Comparison of ENCODE assay signal across 21 cellular contexts in genomic region chr1:230950404-230950803, GRCh38.
"Had no signal": no experiment of that assay in that cellular context is flagged by ENCODE, and none has a peak within 500 bp of the region (broad histone marks: within the 10 kb centered on the region; RNA-seq: fewer than 3 reads in every experiment).

No MANE protein-coding gene starts in this region.

- H3K36me3 ChIP-seq: SJSA1 had no signal

- DNase-seq: KBM-7, MM.1S, NCI-H1092 treated with DMSO at 0.1 percent for 48 hours, NCI-H1436, NCI-H187, NCI-H2029, NCI-H2081 treated with DMSO at 0.1 percent for 48 hours, NCI-H2171, NCI-H226, NCI-H446, NCI-H510A, NCI-H524 treated with DMSO at 0.1 percent for 48 hours, NCI-H69, NCI-H774, Right ventricle myocardium superior, RPMI8226, SIG-M5, SK-N-SH, SW 1271, T-cell had no signal

- H3K27ac ChIP-seq: SJSA1 had no signal

- H3K4me1 ChIP-seq: SJSA1 had no signal

- H3K9me3 ChIP-seq: SJSA1, SK-N-SH had no signal

- ATAC-seq: T-cell had no signal

- H3K4me3 ChIP-seq: SJSA1 had no signal
